Comparison of ENCODE assay signal across 8 cellular contexts in genomic region chr7:134458341-134458805, GRCh38. TPM values are rescaled to one million over a fixed set of nuclear protein-coding genes. Genes with fewer than 3 reads are reported as not detected.
A peak's percentile ranks its signal among the peaks of the same experiment; 100 is the strongest.
DNase-seq lines count a peak whose midpoint lies in the region; ATAC-seq and TF ChIP-seq lines count a peak whose summit lies in the region.

No MANE protein-coding gene starts in this region.

- no peaks in the 10 kb centered on the region for H3F3A ChIP-seq in PC-3 (ENCODE audit: low read length, unreplicated experiment)

- H3K9ac ChIP-seq in HCT116 (ENCODE audit: low read length): peak overlapping the region; percentile 55
- no peak overlapping the region for H3K9ac ChIP-seq in PC-3 (ENCODE audit: low read length)

- peak; percentile 68 for ATAC-seq in HCT116
- peak; percentile 61 for ATAC-seq in left lung
- no peak for ATAC-seq in PC-3

- H3K9me2 ChIP-seq in HCT116 (ENCODE audit: insufficient read depth) (no peaks in the 10 kb centered on the region), PC-3 (replicated peaks; ENCODE audit: low read length) (no peaks in the 10 kb centered on the region)

- no peaks in the 10 kb centered on the region for H3K9me3 ChIP-seq in HCT116 (ENCODE audit: control insufficient read depth in 1 of 2, insufficient read depth in 1 of 2, low read depth in 1 of 2, low read length in 2 of 2)
- H3K9me3 ChIP-seq in left lung: no peaks in the 10 kb centered on the region
- no peaks in the 10 kb centered on the region for H3K9me3 ChIP-seq in PC-3 (ENCODE audit: low read length)

- BruUV-seq in HCT116 (replicated peaks; lab: Mats Ljungman, UMichigan): no TSS peak
- BruUV-seq in PC-3 (replicated peaks; lab: Mats Ljungman, UMichigan): no TSS peak

- peaks cover 0 to 16% of the 10 kb centered on the region in 2 experiments; a peak in 2 of 4 replicates for H3K4me1 ChIP-seq in HCT116 (ENCODE audit: control insufficient read depth in 1 of 2, insufficient read depth in 2 of 2, low read length in 2 of 2)
- peaks cover 0 to 33% of the 10 kb centered on the region in 2 donors for H3K4me1 ChIP-seq in left lung
- H3K4me1 ChIP-seq in PC-3 (ENCODE audit: insufficient read depth, low read length): peaks cover 11% of the 10 kb centered on the region

- intact Hi-C loops in HCT116 (cut with micrococcal nuclease): no loop called here
- intact Hi-C loops in left lung (cut with DNase I): no loop called here
- intact Hi-C loops in PC-3 (cut with micrococcal nuclease): no loop called here

- H4K20me1 ChIP-seq in HCT116 (ENCODE audit: insufficient read depth) (no peaks in the 10 kb centered on the region), PC-3 (ENCODE audit: low read length) (no peaks in the 10 kb centered on the region)

- TF ChIP-seq RAD21 in HCT116 (IDR thresholded peaks at IDR 0.05; ENCODE audit: low read depth): no peak

- H3K27me3 ChIP-seq in HCT116 (ENCODE audit: insufficient read depth, low read length) (no peaks in the 10 kb centered on the region), left lung (peaks cover 0 to 23% of the 10 kb centered on the region in 2 donors), PC-3 (ENCODE audit: low read length) (no peaks in the 10 kb centered on the region)

- no peaks in the 10 kb centered on the region for H3K79me2 ChIP-seq in HCT116 (ENCODE audit: insufficient read depth, low read length)
- H3K79me2 ChIP-seq in PC-3 (ENCODE audit: low read length): no peaks in the 10 kb centered on the region

- H3K27ac ChIP-seq in HCT116 (ENCODE audit: low read depth, low read length) (peak overlapping the region; percentile 44; the same call in 1 of the 2 replicates), cingulate gyrus (ENCODE audit: low read depth, low read length) (peak overlapping the region; percentile 52), left lung (peak overlapping the region; percentile 67 to 82), PC-3 (ENCODE audit: low read length) (no peak overlapping the region)

- H3K36me3 ChIP-seq in HCT116 (ENCODE audit: control insufficient read depth in 1 of 2, insufficient read depth in 2 of 2, low read length in 2 of 2): no peaks in the 10 kb centered on the region
- H3K36me3 ChIP-seq in left lung: no peaks in the 10 kb centered on the region
- no peaks in the 10 kb centered on the region for H3K36me3 ChIP-seq in PC-3 (ENCODE audit: low read depth, low read length)

- no peak overlapping the region for H2AFZ ChIP-seq in HCT116 (ENCODE audit: low read depth, low read length, poor library complexity, severe bottlenecking)
- no peak overlapping the region for H2AFZ ChIP-seq in PC-3 (ENCODE audit: low read length)

- RAD21 ChIA-PET in HCT116 (lab: Charles Lee; ENCODE audit: low non-redundant PET in 1 of 2, low total read pairs in 2 of 2, uncharacterized antibody in 2 of 2, unreplicated experiment in 2 of 2): no interaction called here

- TF ChIP-seq POLR2A in HCT116 (IDR thresholded peaks at IDR 0.05; ENCODE audit: borderline replicate concordance, extremely low read depth, insufficient read depth, insufficient read length): no peak

- no peak for DNase-seq in HCT116 (ENCODE audit: low read depth, low spot score)
- DNase-seq in NCI-H1105 (lab: John Stamatoyannopoulos, UW): peak; percentile 58
- peak; percentile 6 to 36 for DNase-seq in activated CD4-positive, alpha-beta T cell treated with anti-CD3 and anti-CD28 coated beads for 24 hours (ENCODE audit: low read depth in 2 of 2)
- peak; percentile 54 to 81 for DNase-seq in left lung
- DNase-seq in stimulated activated CD4-positive, alpha-beta T cell treated with anti-CD3 and anti-CD28 coated beads, Interleukin-4, amount 100 ng/mL, for 4 hours: peak; percentile 36 to 39
- DNase-seq in PC-3: no peak

- CTCF ChIA-PET in HCT116 (lab: Charles Lee) (interaction anchor here (1.0 to 1.9 kb wide), 2 partner anchors 22 to 26 kb away, joined by 4 to 6 read pairs; no protein-coding TSS in a partner anchor), PC-3 (lab: Charles Lee) (no interaction called here)

- TF ChIP-seq CTCF in GM12872 (IDR thresholded peaks at IDR 0.05; ENCODE audit: insufficient read depth, low read depth, low read length) (peak; percentile 47), HCT116 (IDR thresholded peaks at IDR 0.05 in 2 of 3, conservative IDR thresholded peaks at IDR 0.05 in 1 of 3; ENCODE audit: borderline replicate concordance in 1 of 3, insufficient read depth in 1 of 3, low read depth in 2 of 3, low read length in 2 of 3) (peak in 2 of 3 experiments; percentile 5 to 23; a peak in 2 of 6 replicates), left lung (IDR thresholded peaks at IDR 0.05) (no peak), PC-3 (conservative IDR thresholded peaks at IDR 0.05; ENCODE audit: low read depth, low read length) (no peak)

- peak overlapping the region; percentile 73 for H3K4me2 ChIP-seq in HCT116 (ENCODE audit: low read length)
- H3K4me2 ChIP-seq in PC-3 (ENCODE audit: low read length): no peak overlapping the region

- H3K4me3 ChIP-seq in HCT116 (replicated peaks in 1 of 2; ENCODE audit: low read depth in 1 of 2, low read length in 2 of 2) (peak overlapping the region; percentile 58 to 66), left lung (peak overlapping the region; percentile 69 to 80), PC-3 (ENCODE audit: low read length) (no peak overlapping the region)

- POLR2A ChIA-PET in HCT116 (lab: Charles Lee) (interaction anchor here (0.9 kb wide), 1 partner anchor 23 kb away, joined by 3 read pairs; no protein-coding TSS in a partner anchor), PC-3 (lab: Charles Lee; ENCODE audit: unreplicated experiment) (no interaction called here)

TF ChIP-seq in HCT116, 20 proteins besides CTCF, POLR2A, EP300 and RAD21:
- TF ChIP-seq CBX3 (IDR thresholded peaks at IDR 0.05; ENCODE audit: low read depth) (no peak), TCF7L2 (IDR thresholded peaks at IDR 0.05; ENCODE audit: borderline replicate concordance, extremely low read depth, insufficient read depth, insufficient read length) (peak; percentile 19)

RNA-seq across cellular contexts. Expression of gene AKR1B1, which starts 0.5 kb away (rescaled TPM):
- 56.8 TPM for total RNA-seq in HCT116 (2021; ENCODE audit: unreplicated experiment)
- 51.7 and 58.6 TPM in 2 replicates for polyA plus RNA-seq in HCT116 (2012)
- 10 to 100 TPM; 79.1 to 85.0 TPM for total RNA-seq in left lung
- total RNA-seq in PC-3 (2014; rRNA removed): 1.6 TPM in 1 of 2 replicates, not detected in the other

Comparison
In these comparisons a context has a peak if more than half of its experiments do, and no peak if none do; other contexts are left out.
1. CTCF ChIP-seq: peak in GM12872 (single experiment) and HCT116 (2 of 3); none in left lung (0 of 2) and PC-3 (single experiment).
2. DNase-seq: peak in NCI-H1105 (single experiment), activated CD4-positive, alpha-beta T cell treated with anti-CD3 and anti-CD28 coated beads for 24 hours (2 of 2), left lung (2 of 2) and stimulated activated CD4-positive, alpha-beta T cell treated with anti-CD3 and anti-CD28 coated beads, Interleukin-4, amount 100 ng/mL, for 4 hours (2 of 2); none in HCT116 (single experiment) and PC-3 (single experiment).
3. RNA of gene AKR1B1, which starts 0.5 kb away (total RNA-seq): 79.1 to 85.0 TPM in left lung and 56.8 TPM in HCT116 (single experiment); 1.6 TPM in PC-3; every median in the first group is over 10 times any median in the second.